In the genomic region with DNA sequence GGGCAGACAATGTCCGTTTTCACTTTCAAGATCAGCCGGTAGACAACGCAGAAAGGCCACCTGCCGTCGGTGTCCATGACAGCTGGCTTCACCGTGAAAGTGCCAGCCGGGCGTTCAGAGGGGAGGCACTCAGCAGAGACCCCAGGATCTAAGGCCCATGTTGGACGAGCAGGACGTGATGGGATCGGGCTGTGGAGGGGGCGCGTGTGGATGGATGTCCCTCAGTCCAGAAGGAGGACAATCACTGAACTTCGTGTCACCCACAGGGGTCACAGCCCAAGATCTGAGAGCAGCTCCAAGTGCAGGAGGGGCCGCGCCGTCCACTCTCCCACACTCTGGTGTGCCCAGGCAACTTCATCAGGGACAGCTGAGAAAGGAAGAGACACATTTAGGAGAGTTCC, we compare ENCODE assay signal across 20 cellular contexts.
DNase-seq lines count a peak whose midpoint lies in the region; ATAC-seq, FAIRE-seq and TF ChIP-seq lines count a peak whose summit lies in the region.
"Had no signal": no experiment of that assay in that cellular context is flagged by ENCODE, and none has a peak within 500 bp of the region (broad histone marks: within the 10 kb centered on the region; RNA-seq: fewer than 3 reads in every experiment).

No MANE protein-coding gene starts in this region.

- no peak overlapping the region for H2AFZ ChIP-seq in H1 (ENCODE audit: low read length)
- no peak overlapping the region for H2AFZ ChIP-seq in neuronal stem cell (ENCODE audit: low read length)

- TF ChIP-seq EP300 in H1 (IDR thresholded peaks at IDR 0.05; ENCODE audit: borderline replicate concordance in 1 of 2, low read depth in 2 of 2, low read length in 2 of 2), result no peak

- no peak for FAIRE-seq in H1 (lab: Jason Lieb, UNC)
- FAIRE-seq: D721Med, GM12892, GM18507, K562 had no signal

- H2BK5ac ChIP-seq in H1 (ENCODE audit: low read depth, low read length) (no peak overlapping the region), neuronal stem cell (ENCODE audit: low read length) (peak overlapping the region; percentile 19)

- H3K27me3 ChIP-seq in heart right ventricle (peaks cover 0 to 40% (median 18%) of the 10 kb centered on the region in 7 donors), H1 (replicated peaks in 1 of 4; ENCODE audit: control insufficient read depth in 3 of 4, extremely low read depth in 1 of 4, insufficient read depth in 3 of 4, low read length in 3 of 4) (0 out of 7 replicates have a peak, but pooled peaks cover 0 to 4% (median 1%) of the 10 kb centered on the region in 4 experiments), neuronal stem cell (ENCODE audit: control insufficient read depth in 3 of 3, insufficient read depth in 3 of 3, low read depth in 1 of 3, low read length in 3 of 3) (peaks cover 0 to 12% (median 0%) of the 10 kb centered on the region in 3 experiments), aorta (ENCODE audit: control insufficient read depth in 1 of 2, insufficient read depth in 2 of 2, low read length in 1 of 2) (no peaks in the 10 kb centered on the region)

- H4K5ac ChIP-seq in H1 (ENCODE audit: insufficient read length, low read depth, low read length), result no peak overlapping the region

- no peaks in the 10 kb centered on the region for H3K9me3 ChIP-seq in heart right ventricle
- H3K9me3 ChIP-seq in H1 (ENCODE audit: insufficient read depth in 2 of 2, low read depth in 1 of 2, low read length in 1 of 2), result no peaks in the 10 kb centered on the region; a peak in 1 of 4 replicates
- H3K9me3 ChIP-seq in neuronal stem cell (replicated peaks in 1 of 2; ENCODE audit: control insufficient read depth in 2 of 2, insufficient read depth in 1 of 2, low read depth in 1 of 2, low read length in 2 of 2), result peaks cover 0 to 2% of the 10 kb centered on the region in 2 donors
- peaks cover 2% of the 10 kb centered on the region for H3K9me3 ChIP-seq in aorta (ENCODE audit: control insufficient read depth, low read length)

- no peak overlapping the region for H2BK15ac ChIP-seq in H1 (ENCODE audit: low read length)
- no peak overlapping the region for H2BK15ac ChIP-seq in neuronal stem cell (ENCODE audit: low read length)

- H3K4ac ChIP-seq in H1 (replicated peaks; ENCODE audit: insufficient read length, low read depth, low read length), result no peak overlapping the region
- H3K4ac ChIP-seq in neuronal stem cell (ENCODE audit: low read length), result no peak overlapping the region

- H3K56ac ChIP-seq in H1 (replicated peaks; ENCODE audit: insufficient read length, low read depth, low read length), result no peak overlapping the region

- H3K9ac ChIP-seq in H1 (replicated peaks in 1 of 4; ENCODE audit: extremely low read depth in 1 of 4, low read depth in 3 of 4, low read length in 3 of 4), result no peak overlapping the region; a peak in 1 of 7 replicates
- H3K9ac ChIP-seq in neuronal stem cell (ENCODE audit: low read depth, low read length, poor library complexity), result no peak overlapping the region

- H2AK5ac ChIP-seq in H1 (ENCODE audit: low read depth, low read length) (0 out of 2 replicates have a peak overlapping the region, but pooled peaks have one; percentile 24), neuronal stem cell (ENCODE audit: low read depth, low read length) (no peak overlapping the region)

- WGBS in heart right ventricle, 2 donors, result 93 to 94% methylated on average over 17 of the region's 17 CpGs
- 89% methylated on average over 14 of the region's 17 CpGs; no CpG with 5 or more reads in 1 of the 2 experiments for WGBS in H1 (ENCODE audit: extremely low coverage in 1 of 2, insufficient coverage in 1 of 2, insufficient read length in 1 of 2, insufficient replicate concordance in 2 of 2, low coverage in 1 of 2, low lambda C conversion rate in 2 of 2, missing lambda C conversion rate in 1 of 2), 2 experiments
- no CpG with 5 or more reads among the region's 17 CpGs for WGBS in neuronal stem cell (ENCODE audit: extremely low coverage in 2 of 2, insufficient read length in 2 of 2, insufficient replicate concordance in 1 of 2), 2 donors
- WGBS in aorta, 2 donors, result 85 to 91% methylated on average over 17 of the region's 17 CpGs

- H3K79me1 ChIP-seq in H1 (ENCODE audit: low read depth, low read length) (no peaks in the 10 kb centered on the region), neuronal stem cell (ENCODE audit: low read depth, low read length) (no peaks in the 10 kb centered on the region)

- no peak overlapping the region for H2BK20ac ChIP-seq in H1 (ENCODE audit: low read length)

- intact Hi-C loops in Right ventricle myocardium inferior (cut with DNase I), result no loop called here
- intact Hi-C loops in heart right ventricle (cut with DNase I), result no loop called here
- intact Hi-C loops in aorta (cut with DNase I), result no loop called here

- H3K4me1 ChIP-seq in heart right ventricle, result peaks cover 2 to 41% (median 27%) of the 10 kb centered on the region in 9 donors
- H3K4me1 ChIP-seq in H1 (replicated peaks in 1 of 4; ENCODE audit: control insufficient read depth in 3 of 4, insufficient read depth in 4 of 4, low read length in 3 of 4), result peaks cover 0 to 3% (median 1%) of the 10 kb centered on the region in 4 experiments; a peak in 4 of 7 replicates
- H3K4me1 ChIP-seq in neuronal stem cell (ENCODE audit: control insufficient read depth in 2 of 2, insufficient read depth in 1 of 2, low read depth in 1 of 2, low read length in 2 of 2), result peaks cover 0 to 7% of the 10 kb centered on the region in 2 donors
- H3K4me1 ChIP-seq in aorta (ENCODE audit: control insufficient read depth in 1 of 2, insufficient read depth in 2 of 2, low read length in 2 of 2), result no peaks in the 10 kb centered on the region

- H4K91ac ChIP-seq in H1 (replicated peaks; ENCODE audit: insufficient read length, low read length) (no peak overlapping the region), neuronal stem cell (ENCODE audit: low read depth, low read length, poor library complexity) (no peak overlapping the region)

- CTCF ChIA-PET in H1 (lab: Charles Lee; ENCODE audit: partially characterized antibody), result interaction anchor here (0.5 to 1.1 kb wide), 3 partner anchors 38 to 179 kb away, joined by 3 to 5 read pairs (median 4); no protein-coding TSS in a partner anchor

- H3K79me2 ChIP-seq in H1 (ENCODE audit: control insufficient read depth in 1 of 2, insufficient read depth in 2 of 2, low read length in 2 of 2), result no peaks in the 10 kb centered on the region

- ATAC-seq in Right ventricle myocardium inferior (no peak), heart right ventricle (no peak), aorta (ENCODE audit: low FRiP score) (no peak)
- ATAC-seq: K562 had no signal

- no peak overlapping the region for H2BK12ac ChIP-seq in H1 (ENCODE audit: low read depth, low read length)
- H2BK12ac ChIP-seq in neuronal stem cell (ENCODE audit: low read length), result no peak overlapping the region

- H3K4me2 ChIP-seq in H1 (ENCODE audit: insufficient read depth in 1 of 2, low read depth in 2 of 2, low read length in 2 of 2) (no peak overlapping the region), neuronal stem cell (ENCODE audit: insufficient read depth, low read length, poor library complexity, severe bottlenecking) (no peak overlapping the region)

- no peak overlapping the region; the same call in 1 of the 2 replicates for H4K8ac ChIP-seq in H1 (ENCODE audit: extremely low read depth, insufficient read depth, low read length)
- no peak overlapping the region for H4K8ac ChIP-seq in neuronal stem cell (ENCODE audit: low read depth, low read length)

- no peak overlapping the region for H3K23ac ChIP-seq in H1 (ENCODE audit: insufficient read length)
- no peak overlapping the region for H3K23ac ChIP-seq in neuronal stem cell (ENCODE audit: low read depth, low read length, poor library complexity)

- H3K27ac ChIP-seq in heart right ventricle (no peak overlapping the region), H1 (ENCODE audit: low read depth, low read length) (no peak overlapping the region), neuronal stem cell (replicated peaks; ENCODE audit: low read length) (no peak overlapping the region), aorta (ENCODE audit: low read depth in 1 of 2, low read length in 2 of 2) (no peak overlapping the region)
- H3K27ac ChIP-seq: C4-2B had no signal

- H3K4me3 ChIP-seq in heart right ventricle, result no peak overlapping the region
- H3K4me3 ChIP-seq in H1 (ENCODE audit: extremely low read depth in 1 of 4, insufficient read depth in 2 of 4, low read depth in 3 of 4, low read length in 4 of 4), result no peak overlapping the region
- peak overlapping the region in 1 of 2 donors; percentile 31 for H3K4me3 ChIP-seq in neuronal stem cell (ENCODE audit: low read length in 2 of 2)
- H3K4me3 ChIP-seq in aorta (ENCODE audit: low read length in 2 of 2), result no peak overlapping the region
- H3K4me3 ChIP-seq: K562 had no signal

- H4K20me1 ChIP-seq in H1 (replicated peaks in 1 of 2; ENCODE audit: control insufficient read depth in 1 of 2, insufficient read depth in 2 of 2, low read length in 2 of 2), result no peaks in the 10 kb centered on the region

- DNase-seq in Right ventricle myocardium inferior (ENCODE audit: missing footprints) (peak; percentile 23), heart right ventricle (no peak), H1 (ENCODE audit: low read depth in 1 of 2, low spot score in 2 of 2) (no peak), neuronal stem cell (ENCODE audit: low spot score) (no peak), aorta (peak; percentile 29 to 54), NCI-H2029 (lab: John Stamatoyannopoulos, UW) (no peak), NCI-H146 (lab: John Stamatoyannopoulos, UW) (no peak)
- DNase-seq: DMS79, NCI-H1105, NCI-H1694, NCI-H2107, NCI-H510A treated with DMSO at 0.1 percent for 48 hours, NCI-H774, OCI-M1, SHP77 treated with DMSO at 0.1 percent for 48 hours had no signal

- no peak overlapping the region for H2BK120ac ChIP-seq in H1 (replicated peaks; ENCODE audit: low read depth, low read length)
- H2BK120ac ChIP-seq in neuronal stem cell (ENCODE audit: low read depth, low read length), result no peak overlapping the region

- no peak for TF ChIP-seq POLR2A in H1 (IDR thresholded peaks at IDR 0.05; ENCODE audit: control extremely low read depth in 1 of 2, low read depth in 2 of 2, low read length in 2 of 2)

- H3K18ac ChIP-seq in H1 (ENCODE audit: extremely low read depth, low read length) (no peak overlapping the region), neuronal stem cell (ENCODE audit: low read length) (peak overlapping the region; percentile 23)

- POLR2A ChIA-PET in H1 (lab: Charles Lee; ENCODE audit: partially characterized antibody), result interaction anchor here (0.6 kb wide), 1 partner anchor 18 kb away, joined by 5 read pairs; no protein-coding TSS in a partner anchor

- H3K36me3 ChIP-seq in heart right ventricle, result no peaks in the 10 kb centered on the region
- no peaks in the 10 kb centered on the region for H3K36me3 ChIP-seq in H1 (ENCODE audit: control insufficient read depth in 2 of 4, insufficient read depth in 4 of 4, low read length in 3 of 4)
- no peaks in the 10 kb centered on the region for H3K36me3 ChIP-seq in neuronal stem cell (replicated peaks in 1 of 2; ENCODE audit: control insufficient read depth in 2 of 2, insufficient read depth in 2 of 2, low read length in 2 of 2)
- no peaks in the 10 kb centered on the region for H3K36me3 ChIP-seq in aorta (ENCODE audit: control insufficient read depth in 1 of 2, insufficient read depth in 2 of 2, low read length in 1 of 2)

- no peak for TF ChIP-seq CTCF in heart right ventricle (IDR thresholded peaks at IDR 0.05)
- no peak for TF ChIP-seq CTCF in H1 (IDR thresholded peaks at IDR 0.05; ENCODE audit: control extremely low read depth in 1 of 3, insufficient read depth in 1 of 3, low read depth in 1 of 3, low read length in 3 of 3)

- TF ChIP-seq RAD21 in H1 (IDR thresholded peaks at IDR 0.05 in 1 of 2, conservative IDR thresholded peaks at IDR 0.05 in 1 of 2; ENCODE audit: low read depth in 2 of 2, low read length in 2 of 2), result no peak

- H3K14ac ChIP-seq in H1 (ENCODE audit: insufficient read length) (no peak overlapping the region), neuronal stem cell (ENCODE audit: low read length) (no peak overlapping the region)

- no peaks in the 10 kb centered on the region for H3K23me2 ChIP-seq in H1 (ENCODE audit: low read depth, low read length)

Comparison
In these comparisons a context has a peak if more than half of its experiments do, and no peak if none do; other contexts are left out.
1. DNase-seq: peak in Right ventricle myocardium inferior (single experiment) and aorta (2 of 2); none in heart right ventricle (0 of 2), H1 (0 of 2), neuronal stem cell (single experiment), NCI-H2029 (single experiment) and NCI-H146 (single experiment).